In the genomic region with DNA sequence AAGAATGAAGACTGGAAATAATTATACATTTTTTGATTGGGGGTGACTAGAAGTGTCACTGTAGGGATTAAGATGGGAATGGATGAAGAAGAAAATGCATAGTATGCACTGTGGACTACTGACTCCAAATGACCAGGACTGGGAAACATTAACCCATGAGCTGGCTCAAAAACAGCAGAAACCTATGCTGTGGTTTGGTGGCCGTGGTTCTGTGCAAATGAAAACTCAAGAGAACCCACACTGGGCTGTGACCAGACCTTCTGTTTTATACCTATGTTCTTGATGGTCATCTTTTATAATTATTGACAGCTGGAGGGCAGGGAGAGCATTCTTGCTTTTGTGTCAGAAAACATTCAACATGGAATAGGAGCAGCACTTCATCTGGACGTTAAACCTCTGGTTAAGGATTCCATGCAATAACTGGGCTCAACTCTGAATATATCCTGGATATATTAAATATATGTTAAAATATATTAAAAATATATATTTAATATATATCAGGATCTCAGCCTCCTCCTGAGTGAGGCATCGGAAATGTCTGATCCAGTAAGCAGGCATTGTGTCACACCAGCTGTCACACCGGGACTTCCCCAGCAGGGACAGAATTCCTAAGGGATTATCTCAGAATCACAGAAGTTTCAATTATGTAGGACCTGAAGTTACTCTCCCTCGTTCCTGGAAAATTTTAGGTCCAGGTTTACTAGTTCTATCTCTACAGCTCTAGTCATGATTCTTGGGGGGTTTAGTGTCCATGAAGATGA, we compare ENCODE assay signal across 22 cellular contexts. TPM values are rescaled to one million over a fixed set of nuclear protein-coding genes. Genes with fewer than 3 reads are reported as not detected.
DNase-seq lines count a peak whose midpoint lies in the region; ATAC-seq and FAIRE-seq lines count a peak whose summit lies in the region.
"Had no signal": no experiment of that assay in that cellular context is flagged by ENCODE, and none has a peak within 500 bp of the region (broad histone marks: within the 10 kb centered on the region; RNA-seq: fewer than 3 reads in every experiment).

No MANE protein-coding gene starts in this region.

- no peaks in the 10 kb centered on the region for H3K9me3 ChIP-seq in trophoblast cell (ENCODE audit: insufficient read depth, low read depth, low read length)

- no peak overlapping the region for H4K12ac ChIP-seq in trophoblast cell (ENCODE audit: low read depth, low read length)

- H3K79me2 ChIP-seq in trophoblast cell (ENCODE audit: control insufficient read depth, insufficient read depth, low read length, poor library complexity): no peaks in the 10 kb centered on the region

- POLR2A ChIA-PET in naive thymus-derived CD8-positive, alpha-beta T cell (lab: Charles Lee): no interaction called here

- H2BK5ac ChIP-seq in trophoblast cell (ENCODE audit: low read depth, low read length, poor library complexity): no peak overlapping the region

- H4K91ac ChIP-seq in trophoblast cell (ENCODE audit: low read depth, low read length): no peak overlapping the region

- H3K4me3 Mint-ChIP-seq in naive thymus-derived CD8-positive, alpha-beta T cell: no peak overlapping the region
- H3K4me3 Mint-ChIP-seq: activated naive CD8-positive, alpha-beta T cell treated with anti-CD3 and anti-CD28 coated beads, Interleukin-2, amount 50 U/mL, for 24 hours; activated T-helper 17 cell treated with anti-CD3 and anti-CD28 coated beads, Interleukin-2, amount 50 U/mL, for 72 hours; CD4-positive, CD25-positive, alpha-beta regulatory T cell had no signal

- no peak overlapping the region for H2AFZ ChIP-seq in trophoblast cell (ENCODE audit: insufficient read depth, low read length, poor library complexity)
- H2AFZ ChIP-seq: GM23248 had no signal

- DNase-seq in EH (ENCODE audit: low read depth): peak; percentile 38
- DNase-seq in LoVo (ENCODE audit: low spot score): peak; percentile 17
- DNase-seq in dermis microvascular lymphatic vessel endothelial cell (ENCODE audit: low read depth in 2 of 2): peak; percentile 1 to 33
- peak; percentile 77 to 87 for DNase-seq in trophoblast cell
- no peak for DNase-seq in NCI-H1930 (lab: John Stamatoyannopoulos, UW)
- DNase-seq in HTR-8/SVneo (ENCODE audit: insufficient read length, low spot score): no peak
- no peak for DNase-seq in naive thymus-derived CD8-positive, alpha-beta T cell
- DNase-seq: activated CD8-positive, alpha-beta memory T cell treated with anti-CD3 and anti-CD28 coated beads for 24 hours; activated naive CD8-positive, alpha-beta T cell treated with anti-CD3 and anti-CD28 coated beads, Interleukin-2, amount 50 U/mL, for 24 hours; CD4-positive, CD25-positive, alpha-beta regulatory T cell; effector memory CD4-positive, alpha-beta T cell; GM23248; hypothalamus; NCI-H187; posterior cingulate gyrus; stimulated activated naive CD4-positive, alpha-beta T cell treated with Interleukin-2 at 50 U/mL for 16 hours had no signal

- H2BK12ac ChIP-seq in trophoblast cell (ENCODE audit: low read length): no peak overlapping the region

- no peak overlapping the region for H3K4ac ChIP-seq in trophoblast cell (ENCODE audit: low read depth, low read length)

- H3K14ac ChIP-seq in trophoblast cell (ENCODE audit: low read length): no peak overlapping the region

- no peak overlapping the region for H4K8ac ChIP-seq in trophoblast cell (ENCODE audit: low read depth, low read length)

- no peak overlapping the region for H3K4me3 ChIP-seq in trophoblast cell (ENCODE audit: low read depth, low read length)
- H3K4me3 ChIP-seq: GM12878, GM23248 had no signal

- peaks cover 0 to 15% (median 2%) of the 10 kb centered on the region in 5 donors for H3K27me3 Mint-ChIP-seq in naive thymus-derived CD8-positive, alpha-beta T cell
- H3K27me3 Mint-ChIP-seq: activated naive CD8-positive, alpha-beta T cell treated with anti-CD3 and anti-CD28 coated beads, Interleukin-2, amount 50 U/mL, for 24 hours; CD4-positive, CD25-positive, alpha-beta regulatory T cell had no signal

- H3K27me3 ChIP-seq in trophoblast cell (ENCODE audit: insufficient read depth, low read length): no peaks in the 10 kb centered on the region

- H2BK120ac ChIP-seq in trophoblast cell (ENCODE audit: insufficient read depth, low read length, poor library complexity): no peak overlapping the region

- H3K27ac Mint-ChIP-seq in naive thymus-derived CD8-positive, alpha-beta T cell: no peak overlapping the region
- H3K27ac Mint-ChIP-seq: activated naive CD8-positive, alpha-beta T cell treated with anti-CD3 and anti-CD28 coated beads, Interleukin-2, amount 50 U/mL, for 24 hours; activated T-helper 17 cell treated with anti-CD3 and anti-CD28 coated beads, Interleukin-2, amount 50 U/mL, for 72 hours; CD4-positive, CD25-positive, alpha-beta regulatory T cell had no signal

- H3K4me1 ChIP-seq in trophoblast cell (ENCODE audit: control insufficient read depth in 1 of 2, insufficient read depth in 2 of 2, low read length in 2 of 2): no peaks in the 10 kb centered on the region

- H3K18ac ChIP-seq in trophoblast cell (ENCODE audit: low read length): no peak overlapping the region

- H3K23ac ChIP-seq in trophoblast cell (ENCODE audit: low read length): no peak overlapping the region

- H3K36me3 ChIP-seq in trophoblast cell (ENCODE audit: control insufficient read depth in 1 of 2, insufficient read depth in 2 of 2, low read length in 2 of 2): no peaks in the 10 kb centered on the region

- no peaks in the 10 kb centered on the region for H3K9me3 Mint-ChIP-seq in naive thymus-derived CD8-positive, alpha-beta T cell
- H3K9me3 Mint-ChIP-seq: activated naive CD8-positive, alpha-beta T cell treated with anti-CD3 and anti-CD28 coated beads, Interleukin-2, amount 50 U/mL, for 24 hours; activated T-helper 17 cell treated with anti-CD3 and anti-CD28 coated beads, Interleukin-2, amount 50 U/mL, for 72 hours had no signal

- H3K4me1 Mint-ChIP-seq in naive thymus-derived CD8-positive, alpha-beta T cell: no peaks in the 10 kb centered on the region
- H3K4me1 Mint-ChIP-seq: activated naive CD8-positive, alpha-beta T cell treated with anti-CD3 and anti-CD28 coated beads, Interleukin-2, amount 50 U/mL, for 24 hours; activated T-helper 17 cell treated with anti-CD3 and anti-CD28 coated beads, Interleukin-2, amount 50 U/mL, for 72 hours; CD4-positive, CD25-positive, alpha-beta regulatory T cell had no signal

- ATAC-seq in HG03469 (IDR thresholded peaks at IDR 0.05; ENCODE audit: unreplicated experiment): no peak
- no peak for ATAC-seq in naive thymus-derived CD8-positive, alpha-beta T cell
- ATAC-seq: activated naive CD8-positive, alpha-beta T cell treated with anti-CD3 and anti-CD28 coated beads, Interleukin-2, amount 50 U/mL, for 24 hours; activated T-helper 17 cell treated with anti-CD3 and anti-CD28 coated beads, Interleukin-2, amount 50 U/mL, for 72 hours; GM12878; left lobe of liver had no signal

- FAIRE-seq in HTR-8/SVneo (lab: Jason Lieb, UNC): no peak
- FAIRE-seq: G401.6, GM12878 had no signal

- no peak overlapping the region for H3K9ac ChIP-seq in trophoblast cell (ENCODE audit: low read length)
- H3K9ac ChIP-seq: GM23248 had no signal

- no peak overlapping the region for H3K27ac ChIP-seq in trophoblast cell (ENCODE audit: low read depth, low read length)
- H3K27ac ChIP-seq: GM23248, RWPE1 had no signal

- H2AK5ac ChIP-seq in trophoblast cell (ENCODE audit: low read length): no peak overlapping the region

- no peak overlapping the region for H3K4me2 ChIP-seq in trophoblast cell (ENCODE audit: low read length)

- no CpG with 5 or more reads among the region's 5 CpGs for WGBS in trophoblast cell (ENCODE audit: extremely low coverage, insufficient coverage, insufficient read length)

- H3K36me3 Mint-ChIP-seq in naive thymus-derived CD8-positive, alpha-beta T cell: no peaks in the 10 kb centered on the region
- H3K36me3 Mint-ChIP-seq: CD4-positive, CD25-positive, alpha-beta regulatory T cell had no signal

- no peaks in the 10 kb centered on the region for H3K79me1 ChIP-seq in trophoblast cell (ENCODE audit: low read length)

RNA-seq across cellular contexts. Expression of gene BBS10, which starts 48.5 kb away (rescaled TPM):
- total RNA-seq in dermis microvascular lymphatic vessel endothelial cell: 8.6 and 9.2 TPM in 2 replicates
- polyA plus RNA-seq in trophoblast cell (2013): 5.4 TPM in 2 replicates
- total RNA-seq in naive thymus-derived CD8-positive, alpha-beta T cell: 1 to 10 TPM; 8.8 to 9.2 TPM
- 1 to 10 TPM in 2 of 3 donors, under 1 TPM in 1; 0.97 to 2.8 (median 2.1) TPM for polyA plus RNA-seq in naive thymus-derived CD8-positive, alpha-beta T cell

Comparison
In these comparisons a context has a peak if more than half of its experiments do, and no peak if none do; other contexts are left out.
1. DNase-seq: peak in EH (single experiment), LoVo (single experiment), dermis microvascular lymphatic vessel endothelial cell (2 of 2) and trophoblast cell (2 of 2); none in NCI-H1930 (0 of 2), HTR-8/SVneo (single experiment) and naive thymus-derived CD8-positive, alpha-beta T cell (0 of 10).